Comparison of ENCODE assay signal across 12 cellular contexts in the genomic region with DNA sequence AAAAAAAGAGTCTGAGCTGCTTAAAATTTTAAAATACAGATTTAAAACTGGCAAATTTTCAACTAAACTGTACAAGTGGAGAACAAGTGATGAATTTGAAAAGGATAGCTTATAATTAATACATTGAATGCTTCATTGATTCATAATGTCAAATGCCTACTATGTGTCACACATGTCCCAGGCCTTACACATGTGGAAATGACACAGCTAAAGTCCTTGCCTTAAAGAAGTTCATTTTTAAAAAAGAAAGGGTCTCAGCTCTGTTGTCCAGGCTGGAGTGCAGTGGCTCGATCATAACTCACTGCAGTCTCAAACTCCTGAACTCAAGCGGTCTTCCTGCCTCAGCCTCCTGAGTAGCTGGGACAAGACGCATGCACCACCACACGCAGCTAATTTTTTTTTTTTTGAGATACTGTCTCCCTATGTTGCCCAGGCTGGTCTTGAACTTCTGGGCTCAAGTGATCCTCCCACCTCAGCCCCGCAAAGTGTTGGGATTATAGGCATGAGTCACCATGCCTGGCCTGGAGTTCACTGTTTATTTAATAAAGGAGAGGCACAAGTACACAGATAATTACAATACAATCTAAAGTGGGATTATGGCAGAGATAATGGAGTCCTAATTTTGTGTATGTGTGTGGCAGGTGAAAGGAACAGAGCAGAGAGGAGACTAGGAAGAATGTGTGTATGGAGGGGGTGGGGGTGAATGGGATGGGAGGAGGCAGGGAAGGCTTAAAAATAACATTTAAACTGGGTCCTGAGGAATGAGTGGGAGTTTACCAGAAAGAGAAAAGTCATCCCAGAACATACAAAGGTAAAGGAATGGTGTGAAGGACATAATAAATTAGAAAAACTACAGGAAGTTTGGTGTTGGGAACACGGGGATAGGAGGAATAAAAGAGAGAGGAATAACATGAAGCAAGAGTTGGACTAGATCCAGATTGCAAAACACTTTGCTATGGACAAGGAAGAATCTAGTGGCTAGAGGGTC. TPM values are rescaled to one million over a fixed set of nuclear protein-coding genes. Genes with fewer than 3 reads are reported as not detected.
DNase-seq lines count a peak whose midpoint lies in the region; ATAC-seq, FAIRE-seq and TF ChIP-seq lines count a peak whose summit lies in the region.
"Had no signal": no experiment of that assay in that cellular context is flagged by ENCODE, and none has a peak within 500 bp of the region (broad histone marks: within the 10 kb centered on the region; RNA-seq: fewer than 3 reads in every experiment).

No MANE protein-coding gene starts in this region.

- intact Hi-C loops in naive thymus-derived CD4-positive, alpha-beta T cell (cut with micrococcal nuclease) = loop anchor here in 1 of 2 donors (5.0 to 10.0 kb wide), 2 partner anchors 273 to 600 kb away; a partner anchor contains a TSS
- intact Hi-C loops in spleen (cut with DNase I; ENCODE audit: low total_unique reads) = loop anchor here (10.0 kb wide), 1 partner anchor 60 kb away; a partner anchor contains a TSS

- H4K20me1 ChIP-seq in astrocyte (ENCODE audit: insufficient read depth, low read length) = peaks cover 91% of the 10 kb centered on the region

- H3K9ac ChIP-seq in astrocyte (ENCODE audit: low read length) = no peak overlapping the region

- FAIRE-seq in astrocyte (lab: Jason Lieb, UNC) = no peak

- H3K27me3 ChIP-seq in astrocyte (ENCODE audit: insufficient read depth, low read length) (no peaks in the 10 kb centered on the region), spleen (replicated peaks in 1 of 7) (no peaks in the 10 kb centered on the region)
- H3K27me3 ChIP-seq in naive thymus-derived CD4-positive, alpha-beta T cell (ENCODE audit: control insufficient read depth in 2 of 2, insufficient read depth in 2 of 2, low read length in 2 of 2) = no peaks in the 10 kb centered on the region
- H3K27me3 ChIP-seq: vagina had no signal

- H3K4me1 Mint-ChIP-seq in astrocyte (ENCODE audit: low read depth, unreplicated experiment) = peaks cover 30% of the 10 kb centered on the region
- peaks cover 40 to 90% (median 79%) of the 10 kb centered on the region in 7 donors for H3K4me1 Mint-ChIP-seq in naive thymus-derived CD4-positive, alpha-beta T cell

- no peak for TF ChIP-seq POLR2A in spleen (IDR thresholded peaks at IDR 0.05)

- no peak overlapping the region for H3K27ac Mint-ChIP-seq in astrocyte (ENCODE audit: unreplicated experiment)
- peak overlapping the region in 1 of 9 donors; percentile 70 for H3K27ac Mint-ChIP-seq in naive thymus-derived CD4-positive, alpha-beta T cell
- H3K27ac Mint-ChIP-seq: activated CD8-positive, alpha-beta T cell treated with anti-CD3 and anti-CD28 coated beads for 36 hours had no signal

- H3K4me3 ChIP-seq in astrocyte (ENCODE audit: insufficient read depth, low read depth, low read length) (no peak overlapping the region), spleen (no peak overlapping the region)
- no peak overlapping the region for H3K4me3 ChIP-seq in naive thymus-derived CD4-positive, alpha-beta T cell (ENCODE audit: low read length)
- H3K4me3 ChIP-seq: vagina had no signal

- no peaks in the 10 kb centered on the region for H3K27me3 Mint-ChIP-seq in astrocyte (ENCODE audit: low read depth, unreplicated experiment)
- no peaks in the 10 kb centered on the region for H3K27me3 Mint-ChIP-seq in naive thymus-derived CD4-positive, alpha-beta T cell
- H3K27me3 Mint-ChIP-seq: activated CD8-positive, alpha-beta T cell treated with anti-CD3 and anti-CD28 coated beads for 36 hours had no signal

- H2AFZ ChIP-seq in astrocyte (ENCODE audit: low read depth, low read length) = no peak overlapping the region

- H3K36me3 ChIP-seq in astrocyte (ENCODE audit: insufficient read depth, low read length) (no peaks in the 10 kb centered on the region), spleen (peaks cover 0 to 5% (median 0%) of the 10 kb centered on the region in 6 donors)
- H3K36me3 ChIP-seq in naive thymus-derived CD4-positive, alpha-beta T cell (ENCODE audit: control insufficient read depth in 2 of 3, insufficient read depth in 3 of 3, low read length in 3 of 3) = peaks cover 0 to 3% (median 0%) of the 10 kb centered on the region in 3 experiments
- H3K36me3 ChIP-seq: vagina had no signal

- H3K4me2 ChIP-seq in astrocyte (ENCODE audit: low read length) = no peak overlapping the region

- H3K9me3 ChIP-seq in astrocyte (ENCODE audit: insufficient read depth, low read depth, low read length) = no peaks in the 10 kb centered on the region
- H3K9me3 ChIP-seq in naive thymus-derived CD4-positive, alpha-beta T cell (ENCODE audit: control insufficient read depth in 2 of 3, low read length in 3 of 3) = no peaks in the 10 kb centered on the region
- H3K9me3 ChIP-seq in spleen = no peaks in the 10 kb centered on the region
- H3K9me3 ChIP-seq: vagina had no signal

- peak; percentile 85 for DNase-seq in DMS153 (lab: John Stamatoyannopoulos, UW)
- DNase-seq in NCI-H1105 (lab: John Stamatoyannopoulos, UW) = peak; percentile 62
- peak; percentile 13 for DNase-seq in astrocyte (ENCODE audit: low read depth)
- DNase-seq in naive thymus-derived CD4-positive, alpha-beta T cell = no peak
- DNase-seq in NCI-H446 treated with DMSO at 0.1 percent for 48 hours (lab: John Stamatoyannopoulos, UW) = no peak
- DNase-seq in spleen = no peak
- DNase-seq: activated CD8-positive, alpha-beta T cell treated with anti-CD3 and anti-CD28 coated beads for 36 hours; RPMI8226; stimulated activated CD4-positive, alpha-beta T cell treated with anti-CD3 and anti-CD28 coated beads, Interleukin-2, amount 100 ng/mL, for 24 hours had no signal

- no peak for ATAC-seq in naive thymus-derived CD4-positive, alpha-beta T cell
- ATAC-seq in GM18502 (IDR thresholded peaks at IDR 0.05; ENCODE audit: poor library complexity, unreplicated experiment) (no peak), GM18498 (IDR thresholded peaks at IDR 0.05; ENCODE audit: unreplicated experiment) (no peak)
- ATAC-seq: activated CD8-positive, alpha-beta T cell treated with anti-CD3 and anti-CD28 coated beads for 36 hours had no signal

- no peak overlapping the region for H3K27ac ChIP-seq in astrocyte (ENCODE audit: low read depth, low read length)
- H3K27ac ChIP-seq in naive thymus-derived CD4-positive, alpha-beta T cell (ENCODE audit: low read depth, low read length) = no peak overlapping the region
- H3K27ac ChIP-seq in spleen = no peak overlapping the region
- H3K27ac ChIP-seq: vagina had no signal

- H3K4me3 Mint-ChIP-seq in astrocyte (ENCODE audit: unreplicated experiment) = peak overlapping the region; percentile 7
- peak overlapping the region in 7 of 10 donors; percentile 3 to 95 (median 38) for H3K4me3 Mint-ChIP-seq in naive thymus-derived CD4-positive, alpha-beta T cell
- H3K4me3 Mint-ChIP-seq: activated CD8-positive, alpha-beta T cell treated with anti-CD3 and anti-CD28 coated beads for 36 hours had no signal

- H3K36me3 Mint-ChIP-seq in astrocyte (ENCODE audit: low read depth, unreplicated experiment) = no peaks in the 10 kb centered on the region
- peaks cover 0 to 5% (median 0%) of the 10 kb centered on the region in 5 donors for H3K36me3 Mint-ChIP-seq in naive thymus-derived CD4-positive, alpha-beta T cell

- TF ChIP-seq CTCF in astrocyte (IDR thresholded peaks at IDR 0.05; ENCODE audit: insufficient read depth, low read depth, low read length) = no peak
- no peak for TF ChIP-seq CTCF in spleen (IDR thresholded peaks at IDR 0.05 in 8 of 11, conservative IDR thresholded peaks at IDR 0.05 in 3 of 11)

- POLR2A ChIA-PET in naive thymus-derived CD4-positive, alpha-beta T cell (lab: Charles Lee) = no interaction called here

- H3K4me1 ChIP-seq in astrocyte (ENCODE audit: insufficient read depth, low read length) (peaks cover 8% of the 10 kb centered on the region), spleen (peaks cover 44 to 94% (median 84%) of the 10 kb centered on the region in 6 donors)
- H3K4me1 ChIP-seq in naive thymus-derived CD4-positive, alpha-beta T cell (ENCODE audit: control insufficient read depth in 2 of 2, insufficient read depth in 2 of 2, low read length in 2 of 2) = peaks cover 26 to 49% of the 10 kb centered on the region in 2 donors

- H3K9me3 Mint-ChIP-seq in astrocyte (ENCODE audit: unreplicated experiment) = no peaks in the 10 kb centered on the region
- peaks cover 0 to 1% (median 0%) of the 10 kb centered on the region in 11 donors for H3K9me3 Mint-ChIP-seq in naive thymus-derived CD4-positive, alpha-beta T cell
- H3K9me3 Mint-ChIP-seq: activated CD8-positive, alpha-beta T cell treated with anti-CD3 and anti-CD28 coated beads for 36 hours had no signal

- H3K79me2 ChIP-seq in astrocyte (ENCODE audit: insufficient read depth, low read length) = peaks cover 95% of the 10 kb centered on the region

- WGBS in spleen, 5 donors = 74 to 84% (median 80%) methylated on average over 6 of the region's 6 CpGs

- CTCF ChIA-PET in naive thymus-derived CD4-positive, alpha-beta T cell (lab: Charles Lee) = interaction anchor here (0.8 kb wide), 1 partner anchor 98 kb away, joined by 3 read pairs; no protein-coding TSS in a partner anchor

RNA-seq across cellular contexts. Expression of a gene that starts 4.7 kb away (rescaled TPM):
- total RNA-seq in astrocyte (19.3 and 20.7 TPM in 2 replicates), spleen (10 to 100 TPM; 27.3 to 33.2 (median 29.2) TPM)
- total RNA-seq in naive thymus-derived CD4-positive, alpha-beta T cell = 10 to 100 TPM; 15.7 to 43.8 (median 39.4) TPM
- polyA plus RNA-seq in naive thymus-derived CD4-positive, alpha-beta T cell = 10 to 100 TPM; 25.4 to 47.6 TPM
- 10 to 100 TPM; 14.3 to 22.3 (median 16.6) TPM for polyA plus RNA-seq in spleen

RNA-seq across cellular contexts. Expression of a gene that starts 33.0 kb away (rescaled TPM):
- total RNA-seq in astrocyte (2.3 and 4.1 TPM in 2 replicates), spleen (10 to 100 TPM; 30.7 to 70.3 (median 44.2) TPM)
- 1 to 10 TPM; 1.7 to 10.0 (median 4.0) TPM for total RNA-seq in naive thymus-derived CD4-positive, alpha-beta T cell
- polyA plus RNA-seq in naive thymus-derived CD4-positive, alpha-beta T cell = 1 to 10 TPM; 4.0 to 5.2 TPM
- polyA plus RNA-seq in spleen = 100 to 1,000 TPM in 1 of 3 donors, 10 to 100 TPM in 2; 66.1 to 108 (median 68.7) TPM

RNA-seq across cellular contexts. Expression of a gene that starts 56.1 kb away (rescaled TPM):
- total RNA-seq in astrocyte (14.6 and 15.2 TPM in 2 replicates), spleen (1 to 10 TPM in 5 of 7 donors, under 1 TPM in 2; 0.20 to 4.0 (median 2.5) TPM)
- not detected for total RNA-seq in naive thymus-derived CD4-positive, alpha-beta T cell
- not detected for polyA plus RNA-seq in naive thymus-derived CD4-positive, alpha-beta T cell
- 1 to 10 TPM; 1.8 to 8.7 (median 4.1) TPM for polyA plus RNA-seq in spleen
- total RNA-seq: vagina had no signal

Comparison
In these comparisons a context has a peak if more than half of its experiments do, and no peak if none do; other contexts are left out.
1. DNase-seq: peak in DMS153 (single experiment), NCI-H1105 (single experiment) and astrocyte (single experiment); none in naive thymus-derived CD4-positive, alpha-beta T cell (0 of 9), NCI-H446 treated with DMSO at 0.1 percent for 48 hours (single experiment) and spleen (single experiment).